In genomic region chr12:5066251-5066650, GRCh38 we compare ENCODE assay signal across 1 cellular context.
TF ChIP-seq lines count a peak whose summit lies in the region.

No MANE protein-coding gene starts in this region.

TF ChIP-seq in IMR-90, 13 proteins besides CTCF, POLR2A, EP300 and RAD21:
- TF ChIP-seq CEBPB (IDR thresholded peaks at IDR 0.05; ENCODE audit: low read depth, low read length): no peak
- no peak for TF ChIP-seq FOS (IDR thresholded peaks at IDR 0.05; ENCODE audit: low read depth, low read length)
- TF ChIP-seq ELK1 (IDR thresholded peaks at IDR 0.05; ENCODE audit: borderline replicate concordance, low read depth, low read length): no peak
- no peak for TF ChIP-seq MXI1 (IDR thresholded peaks at IDR 0.05; ENCODE audit: borderline replicate concordance, low read depth, low read length)
- TF ChIP-seq CHD1 (IDR thresholded peaks at IDR 0.05; ENCODE audit: low read depth, low read length): no peak
TF ChIP-seq in IMR-90: peak in this region for 0.
